ENCODE assay signal across 8 cellular contexts in the genomic region with DNA sequence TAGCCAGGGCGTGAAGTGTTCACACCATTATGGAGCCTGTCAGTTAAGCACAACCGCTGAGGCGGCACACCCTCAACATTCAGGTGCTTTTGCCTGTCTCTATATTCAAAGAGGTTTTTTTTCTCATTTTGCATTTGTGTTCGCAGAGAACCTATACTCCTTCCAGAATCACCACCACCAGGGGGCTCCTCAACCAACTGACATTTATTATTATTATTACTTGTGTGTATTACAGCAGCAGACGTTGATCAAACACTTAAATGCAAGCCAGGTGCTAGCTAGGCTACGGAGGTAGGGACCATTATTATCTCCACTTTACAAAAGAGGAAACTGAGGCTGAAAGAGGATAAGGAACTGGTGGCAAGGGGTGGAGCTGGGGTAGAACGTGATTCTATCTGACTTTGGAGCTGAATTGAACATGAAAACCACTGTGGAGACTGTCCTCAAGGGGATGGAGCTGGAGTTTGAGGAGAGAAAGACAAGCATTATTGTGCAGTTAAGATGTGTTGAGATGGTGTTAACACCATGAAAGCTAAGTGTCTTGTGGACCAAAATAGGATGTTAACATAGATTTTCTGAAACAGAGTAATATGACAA.
DNase-seq lines count a peak whose midpoint lies in the region; ATAC-seq and TF ChIP-seq lines count a peak whose summit lies in the region.

No MANE protein-coding gene starts in this region.

- no peaks in the 10 kb centered on the region for H3K36me3 Mint-ChIP-seq in CD4-positive, CD25-positive, alpha-beta regulatory T cell
- no peaks in the 10 kb centered on the region for H3K36me3 Mint-ChIP-seq in activated CD8-positive, alpha-beta T cell treated with anti-CD3 and anti-CD28 coated beads, Interleukin-2, amount 10 ng/mL, durations not matched to agents 7 days and 5 days (ENCODE audit: low read depth)

- H3K4me1 ChIP-seq in CD4-positive, CD25-positive, alpha-beta regulatory T cell (ENCODE audit: control insufficient read depth, insufficient read depth, low read length, poor library complexity, severe bottlenecking): no peaks in the 10 kb centered on the region
- H3K4me1 ChIP-seq in HEK293 (ENCODE audit: control insufficient read depth, insufficient read depth, low read length): no peaks in the 10 kb centered on the region

- H3K9me3 ChIP-seq in CD4-positive, CD25-positive, alpha-beta regulatory T cell (ENCODE audit: control insufficient read depth in 2 of 2, low read length in 2 of 2): no peaks in the 10 kb centered on the region
- no peaks in the 10 kb centered on the region for H3K9me3 ChIP-seq in HEK293 (ENCODE audit: control insufficient read depth, insufficient read depth, low read depth, low read length)

- H3K4me3 Mint-ChIP-seq in CD4-positive, CD25-positive, alpha-beta regulatory T cell: no peak overlapping the region
- H3K4me3 Mint-ChIP-seq in activated CD8-positive, alpha-beta T cell treated with anti-CD3 and anti-CD28 coated beads, Interleukin-2, amount 10 ng/mL, durations not matched to agents 7 days and 5 days: no peak overlapping the region

- H3K27me3 ChIP-seq in CD4-positive, CD25-positive, alpha-beta regulatory T cell (ENCODE audit: control insufficient read depth, insufficient read depth, low read length): no peaks in the 10 kb centered on the region

- TF ChIP-seq CTCF in HEK293 (tag by site-specific recombination; IDR thresholded peaks at IDR 0.05): no peak

- CTCF ChIA-PET in HEK293 (lab: Yijun Ruan, JAX): interaction anchor here (0.6 to 1.7 kb wide), 16 partner anchors 9 to 1618 kb away, joined by 3 to 8 read pairs (median 4); no protein-coding TSS in a partner anchor
- CTCF ChIA-PET in activated CD8-positive, alpha-beta T cell treated with anti-CD3 and anti-CD28 coated beads, Interleukin-2, amount 10 ng/mL, durations not matched to agents 7 days and 5 days (lab: Charles Lee): interaction anchor here (0.7 to 1.9 kb wide), 3 partner anchors 56 to 1306 kb away, joined by 3 to 8 read pairs (median 3); no protein-coding TSS in a partner anchor

- peak overlapping the region in 2 of 3 donors; percentile 1 to 15 for H3K27ac Mint-ChIP-seq in CD4-positive, CD25-positive, alpha-beta regulatory T cell
- no peak overlapping the region for H3K27ac Mint-ChIP-seq in activated CD8-positive, alpha-beta T cell treated with anti-CD3 and anti-CD28 coated beads, Interleukin-2, amount 10 ng/mL, durations not matched to agents 7 days and 5 days

- no peak overlapping the region for H3K4me3 ChIP-seq in CD4-positive, CD25-positive, alpha-beta regulatory T cell (ENCODE audit: low read depth, low read length)
- no peak overlapping the region for H3K4me3 ChIP-seq in HEK293 (ENCODE audit: low read depth, low read length)

- no peaks in the 10 kb centered on the region for H3K36me3 ChIP-seq in CD4-positive, CD25-positive, alpha-beta regulatory T cell (ENCODE audit: control insufficient read depth, insufficient read depth, low read length)
- no peaks in the 10 kb centered on the region for H3K36me3 ChIP-seq in HEK293 (ENCODE audit: control insufficient read depth in 2 of 2, insufficient read depth in 1 of 2, low read length in 2 of 2)

- peaks cover 3 to 6% (median 5%) of the 10 kb centered on the region in 4 donors for H3K4me1 Mint-ChIP-seq in CD4-positive, CD25-positive, alpha-beta regulatory T cell
- H3K4me1 Mint-ChIP-seq in activated CD8-positive, alpha-beta T cell treated with anti-CD3 and anti-CD28 coated beads, Interleukin-2, amount 10 ng/mL, durations not matched to agents 7 days and 5 days (ENCODE audit: low read depth): no peaks in the 10 kb centered on the region

- no peak for ATAC-seq in CD4-positive, CD25-positive, alpha-beta regulatory T cell (ENCODE audit: low read depth in 2 of 2)
- ATAC-seq in activated CD8-positive, alpha-beta T cell treated with anti-CD3 and anti-CD28 coated beads, Interleukin-2, amount 10 ng/mL, durations not matched to agents 7 days and 5 days: no peak

- no peak overlapping the region for H3K27ac ChIP-seq in CD4-positive, CD25-positive, alpha-beta regulatory T cell (ENCODE audit: insufficient read depth, low read length, poor library complexity, severe bottlenecking)
- H3K27ac ChIP-seq in HEK293 (ENCODE audit: extremely low read depth, low read depth, low read length): no peak overlapping the region

- DNase-seq in CD4-positive, CD25-positive, alpha-beta regulatory T cell: peak in 2 of 3 donors; percentile 31 to 38
- DNase-seq in activated CD8-positive, alpha-beta T cell treated with anti-CD3 and anti-CD28 coated beads, Interleukin-2, amount 10 ng/mL, durations not matched to agents 7 days and 5 days: peak; percentile 24
- DNase-seq in kidney glomerular epithelial cell (lab: John Stamatoyannopoulos, UW) (peak; percentile 1), epidermal melanocyte (ENCODE audit: insufficient read length, low spot score) (no peak), NCI-H2029 treated with DMSO at 0.1 percent for 48 hours (lab: John Stamatoyannopoulos, UW) (no peak), GM19238 (ENCODE audit: insufficient read length, low spot score) (no peak), iPS-NIHi11 (ENCODE audit: low spot score) (no peak)

- POLR2A ChIA-PET in HEK293 (lab: Yijun Ruan, JAX): no interaction called here
- POLR2A ChIA-PET in activated CD8-positive, alpha-beta T cell treated with anti-CD3 and anti-CD28 coated beads, Interleukin-2, amount 10 ng/mL, durations not matched to agents 7 days and 5 days (lab: Charles Lee): no interaction called here

- H3K9me3 Mint-ChIP-seq in CD4-positive, CD25-positive, alpha-beta regulatory T cell: no peaks in the 10 kb centered on the region
- no peaks in the 10 kb centered on the region for H3K9me3 Mint-ChIP-seq in activated CD8-positive, alpha-beta T cell treated with anti-CD3 and anti-CD28 coated beads, Interleukin-2, amount 10 ng/mL, durations not matched to agents 7 days and 5 days (ENCODE audit: insufficient read depth)

- peaks cover 12% of the 10 kb centered on the region for H3K27me3 Mint-ChIP-seq in CD4-positive, CD25-positive, alpha-beta regulatory T cell
- peaks cover 2% of the 10 kb centered on the region for H3K27me3 Mint-ChIP-seq in activated CD8-positive, alpha-beta T cell treated with anti-CD3 and anti-CD28 coated beads, Interleukin-2, amount 10 ng/mL, durations not matched to agents 7 days and 5 days (ENCODE audit: low read depth)

TF ChIP-seq in HEK293, 187 proteins besides CTCF, POLR2A, EP300 and RAD21:
- TF ChIP-seq HOXD13 (CRISPR knock-in tag; IDR thresholded peaks at IDR 0.05; ENCODE audit: borderline replicate concordance) (no peak), REPIN1 (tag by site-specific recombination; IDR thresholded peaks at IDR 0.05; ENCODE audit: low read depth) (peak; percentile 88; the same call in 1 of the 2 replicates)

Comparison
In these comparisons a context has a peak if more than half of its experiments do, and no peak if none do; other contexts are left out.
1. DNase-seq: peak in CD4-positive, CD25-positive, alpha-beta regulatory T cell (2 of 3), activated CD8-positive, alpha-beta T cell treated with anti-CD3 and anti-CD28 coated beads, Interleukin-2, amount 10 ng/mL, durations not matched to agents 7 days and 5 days (single experiment) and kidney glomerular epithelial cell (single experiment); none in epidermal melanocyte (single experiment), NCI-H2029 treated with DMSO at 0.1 percent for 48 hours (single experiment), GM19238 (single experiment) and iPS-NIHi11 (single experiment).